Comparison of ENCODE assay signal across 10 cellular contexts in the genomic region with DNA sequence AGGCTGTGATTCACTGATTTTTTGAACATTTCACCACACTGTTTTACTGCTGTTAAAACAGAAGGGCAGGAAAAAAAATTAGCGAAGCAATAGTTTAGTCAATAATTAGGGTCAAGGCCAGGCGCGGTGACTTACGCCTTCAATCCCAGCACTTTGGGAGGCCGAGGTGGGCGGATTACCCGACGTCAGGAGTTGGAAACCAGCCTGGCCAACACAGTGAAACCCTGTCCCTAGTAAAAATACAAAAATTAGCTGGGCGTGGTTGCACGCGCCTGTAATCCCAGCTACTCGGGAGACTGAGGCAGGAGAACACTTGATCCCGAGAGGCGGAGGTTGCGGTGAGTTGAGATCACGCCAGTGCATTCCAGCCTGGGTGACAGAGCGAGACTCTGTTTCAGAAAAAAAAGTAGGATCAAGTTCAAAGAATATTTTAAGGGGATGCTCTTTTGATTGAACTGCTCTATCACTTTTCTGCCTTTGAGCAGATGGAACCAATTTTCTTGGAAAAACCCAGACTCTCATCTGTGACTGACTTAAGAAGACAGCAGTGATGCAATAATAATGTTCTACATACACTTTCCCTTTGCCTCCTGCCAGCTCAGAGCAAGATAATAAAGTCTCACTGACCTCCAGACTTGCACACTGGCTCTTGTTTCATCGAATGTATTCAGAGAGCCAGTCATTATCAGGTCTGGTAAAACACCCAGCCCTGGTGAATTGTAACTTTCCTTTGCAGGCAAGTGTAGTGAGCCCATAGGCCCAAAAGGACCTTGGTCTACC. TPM values are rescaled to one million over a fixed set of nuclear protein-coding genes. Genes with fewer than 3 reads are reported as not detected.
DNase-seq lines count a peak whose midpoint lies in the region; ATAC-seq and TF ChIP-seq lines count a peak whose summit lies in the region.
"Had no signal": no experiment of that assay in that cellular context is flagged by ENCODE, and none has a peak within 500 bp of the region (broad histone marks: within the 10 kb centered on the region; RNA-seq: fewer than 3 reads in every experiment).

No MANE protein-coding gene starts in this region.

- POLR2A ChIA-PET in Caco-2 (lab: Charles Lee) (interaction anchor here (0.5 kb wide), 1 partner anchor 85 kb away, joined by 3 read pairs; no protein-coding TSS in a partner anchor), RWPE1 (lab: Yijun Ruan, JAX; ENCODE audit: low non-redundant PET) (no interaction called here)

- H3K27me3 ChIP-seq in Caco-2 (replicated peaks; ENCODE audit: control insufficient read depth, insufficient read depth, low read length) (no peaks in the 10 kb centered on the region), parathyroid adenoma (ENCODE audit: control insufficient read depth, insufficient read depth, low read length) (no peaks in the 10 kb centered on the region), body of pancreas (no peaks in the 10 kb centered on the region)
- H3K27me3 ChIP-seq: heart right ventricle had no signal

- 75 to 77% methylated on average over 18 of the region's 18 CpGs for WGBS in body of pancreas, 2 donors

- H3K79me2 ChIP-seq in parathyroid adenoma = no peaks in the 10 kb centered on the region

- peaks cover 30% of the 10 kb centered on the region for H3K36me3 Mint-ChIP-seq in Caco-2 (ENCODE audit: insufficient read depth, unreplicated experiment)
- H3K36me3 Mint-ChIP-seq in endothelial cell (ENCODE audit: low read depth, unreplicated experiment) = peaks cover 8% of the 10 kb centered on the region
- H3K36me3 Mint-ChIP-seq: naive B cell had no signal

- H3K36me3 ChIP-seq in Caco-2 (ENCODE audit: control insufficient read depth, insufficient read depth, low read length) (no peaks in the 10 kb centered on the region), parathyroid adenoma (ENCODE audit: control insufficient read depth, insufficient read depth, low read length) (no peaks in the 10 kb centered on the region), body of pancreas (replicated peaks in 1 of 2; ENCODE audit: insufficient read depth in 1 of 2, low read depth in 2 of 2) (no peaks in the 10 kb centered on the region)

- H3K27me3 Mint-ChIP-seq in Caco-2 (ENCODE audit: insufficient read depth, unreplicated experiment) = no peaks in the 10 kb centered on the region
- peaks cover 2% of the 10 kb centered on the region for H3K27me3 Mint-ChIP-seq in endothelial cell (ENCODE audit: unreplicated experiment)

- H3K4me3 Mint-ChIP-seq in Caco-2 (ENCODE audit: unreplicated experiment) (peak overlapping the region; percentile 76), endothelial cell (ENCODE audit: unreplicated experiment) (peak overlapping the region; percentile 5)

- peaks cover 15% of the 10 kb centered on the region for H3K4me1 Mint-ChIP-seq in Caco-2 (ENCODE audit: low read depth, unreplicated experiment)
- H3K4me1 Mint-ChIP-seq in endothelial cell (ENCODE audit: unreplicated experiment) = peaks cover 12% of the 10 kb centered on the region

- H3K9me3 ChIP-seq in Caco-2 (peaks cover 5% of the 10 kb centered on the region; the same call in 1 of the 2 replicates), parathyroid adenoma (ENCODE audit: control insufficient read depth, low read length) (no peaks in the 10 kb centered on the region), body of pancreas (no peaks in the 10 kb centered on the region)
- H3K9me3 ChIP-seq: heart right ventricle had no signal

- H3K9me3 Mint-ChIP-seq in Caco-2 (ENCODE audit: unreplicated experiment) (no peaks in the 10 kb centered on the region), endothelial cell (ENCODE audit: unreplicated experiment) (no peaks in the 10 kb centered on the region)
- H3K9me3 Mint-ChIP-seq: naive B cell had no signal

- peak overlapping the region; percentile 46 for H2AFZ ChIP-seq in parathyroid adenoma

- H3K9ac ChIP-seq in parathyroid adenoma = no peak overlapping the region

- H3K27ac Mint-ChIP-seq in Caco-2 (ENCODE audit: unreplicated experiment) (no peak overlapping the region), endothelial cell (ENCODE audit: unreplicated experiment) (no peak overlapping the region)

- BruUV-seq in Caco-2 (replicated peaks; lab: Mats Ljungman, UMichigan) = no TSS peak

- ATAC-seq in GM18870 (IDR thresholded peaks at IDR 0.05; ENCODE audit: unreplicated experiment) (no peak), body of pancreas (no peak)

- DNase-seq in Caco-2 (no peak), LHCN-M2 (ENCODE audit: low read depth) (peak; percentile 13), endothelial cell (ENCODE audit: low spot score) (no peak), body of pancreas (no peak), RWPE1 (ENCODE audit: low spot score) (no peak), NCI-H446 (lab: John Stamatoyannopoulos, UW) (no peak)
- DNase-seq: heart right ventricle, naive B cell had no signal

- CTCF ChIA-PET in Caco-2 (lab: Charles Lee) = interaction anchor here (0.6 to 3.7 kb wide), 4 partner anchors 30 to 839 kb away, joined by 5 to 49 read pairs (median 18); a partner anchor contains a TSS
- CTCF ChIA-PET in RWPE1 (lab: Yijun Ruan, JAX) = no interaction called here

- TF ChIP-seq POLR2A in body of pancreas (IDR thresholded peaks at IDR 0.05) = no peak

- intact Hi-C loops in Caco-2 (cut with micrococcal nuclease; ENCODE audit: unreplicated experiment) = no loop called here
- intact Hi-C loops in body of pancreas (cut with DNase I) = loop anchor here (5.0 kb wide), 1 partner anchor 127 kb away; no protein-coding TSS in a partner anchor

- H3K27ac ChIP-seq in parathyroid adenoma = no peak overlapping the region
- no peak overlapping the region for H3K27ac ChIP-seq in body of pancreas
- no peak overlapping the region for H3K27ac ChIP-seq in RWPE1

- H3K4me3 ChIP-seq in Caco-2 (ENCODE audit: low read depth, low read length) = no peak overlapping the region
- H3K4me3 ChIP-seq in parathyroid adenoma (ENCODE audit: low read depth, low read length) = no peak overlapping the region
- H3K4me3 ChIP-seq in body of pancreas = no peak overlapping the region

- no peak overlapping the region for H3K4me2 ChIP-seq in parathyroid adenoma (ENCODE audit: low read length)

- TF ChIP-seq CTCF in Caco-2 (IDR thresholded peaks at IDR 0.05; ENCODE audit: insufficient read depth in 1 of 2, low read depth in 1 of 2, low read length in 1 of 2, severe bottlenecking in 1 of 2, unreplicated experiment in 1 of 2) (no peak), endothelial cell (IDR thresholded peaks at IDR 0.05; ENCODE audit: unreplicated experiment) (no peak), parathyroid adenoma (IDR thresholded peaks at IDR 0.05) (no peak), body of pancreas (IDR thresholded peaks at IDR 0.05) (no peak), RWPE1 (conservative IDR thresholded peaks at IDR 0.05; ENCODE audit: low read depth) (no peak)

- H3K4me1 ChIP-seq in Caco-2 (peaks cover 18% of the 10 kb centered on the region), parathyroid adenoma (no peaks in the 10 kb centered on the region), body of pancreas (peaks cover 22% of the 10 kb centered on the region)

RNA-seq across cellular contexts. Expression of a gene that starts 1.6 kb away (rescaled TPM):
- total RNA-seq in Caco-2 (2022) (350 and 353 TPM in 2 replicates), LHCN-M2 (2014; rRNA removed) (178 and 180 TPM in 2 replicates), endothelial cell (ENCODE audit: unreplicated experiment) (56.3 TPM), body of pancreas (100 to 1,000 TPM; 101 to 108 TPM)
- polyA plus RNA-seq in LHCN-M2 (2012) = 90.3 TPM

RNA-seq across cellular contexts. Expression of a gene that starts 48.9 kb away (rescaled TPM):
- total RNA-seq in Caco-2 (2022) (not detected in 2 replicates), LHCN-M2 (2014; rRNA removed) (not detected in 2 replicates), endothelial cell (ENCODE audit: unreplicated experiment) (not detected), body of pancreas (not detected)
- not detected for polyA plus RNA-seq in LHCN-M2 (2012)
- polyA plus RNA-seq: heart right ventricle had no signal
